23 cellular contexts compared by ENCODE assay signal in the genomic region with DNA sequence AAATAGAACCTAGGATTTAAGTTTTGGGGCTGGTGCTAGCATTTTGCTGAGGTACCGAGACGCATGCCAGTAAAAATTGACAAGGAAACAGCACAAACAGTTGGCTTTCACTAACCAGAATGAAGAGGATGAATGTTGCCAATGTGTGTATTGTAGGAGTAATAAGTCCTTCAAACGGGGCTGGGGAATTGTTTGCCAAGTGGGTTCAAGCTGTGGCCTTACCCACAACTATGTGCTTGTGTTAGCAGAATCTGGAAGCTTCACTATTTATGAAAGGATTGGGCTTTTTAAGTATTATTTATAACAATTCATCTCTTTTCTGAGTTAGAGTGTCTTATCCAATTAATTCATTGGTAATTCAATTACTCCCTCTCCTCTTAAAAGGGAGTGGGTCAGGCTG. TPM values are rescaled to one million over a fixed set of nuclear protein-coding genes. Genes with fewer than 3 reads are reported as not detected.
DNase-seq lines count a peak whose midpoint lies in the region; ATAC-seq and TF ChIP-seq lines count a peak whose summit lies in the region.
"Had no signal": no experiment of that assay in that cellular context is flagged by ENCODE, and none has a peak within 500 bp of the region (broad histone marks: within the 10 kb centered on the region; RNA-seq: fewer than 3 reads in every experiment).

No MANE protein-coding gene starts in this region.

- H3F3A ChIP-seq in smooth muscle cell (ENCODE audit: low read depth) = no peaks in the 10 kb centered on the region

- intact Hi-C loops in left lung (cut with DNase I) = no loop called here

- H3K9me3 ChIP-seq in left lung (no peaks in the 10 kb centered on the region), smooth muscle cell (replicated peaks; ENCODE audit: low read depth) (no peaks in the 10 kb centered on the region)
- H3K9me3 ChIP-seq: BLaER1 had no signal

- TF ChIP-seq CTCF in astrocyte of the cerebellum (IDR thresholded peaks at IDR 0.05; ENCODE audit: low read depth, low read length, missing control alignments) (no peak), left lung (IDR thresholded peaks at IDR 0.05) (no peak), smooth muscle cell (IDR thresholded peaks at IDR 0.05; ENCODE audit: borderline replicate concordance, insufficient read depth, poor library complexity, severe bottlenecking) (no peak)

- H3K9ac ChIP-seq in smooth muscle cell (ENCODE audit: low read depth) = no peak overlapping the region
- H3K9ac ChIP-seq: BLaER1 had no signal

- DNase-seq in DMS79 (lab: John Stamatoyannopoulos, UW) = peak; percentile 62
- peak; percentile 12 for DNase-seq in NCI-H2029 (lab: John Stamatoyannopoulos, UW)
- peak; percentile 49 for DNase-seq in astrocyte of the cerebellum (ENCODE audit: low read depth)
- no peak for DNase-seq in left lung
- no peak for DNase-seq in T1000 (lab: John Stamatoyannopoulos, UW)
- no peak for DNase-seq in smooth muscle cell (lab: John Stamatoyannopoulos, UW; ENCODE audit: unreplicated experiment)
- DNase-seq in activated naive CD4-positive, alpha-beta T cell treated with Interleukin-2 at 50 U/mL for 16 hours = no peak
- DNase-seq: CD4-positive, CD25-positive, alpha-beta regulatory T cell; DMS153; H9; Kasumi-1; MV-4-11; NCI-H1105; NCI-H1436 treated with DMSO at 0.1 percent for 48 hours; NCI-H187 treated with DMSO at 0.1 percent for 48 hours; NCI-H2171 treated with DMSO at 0.1 percent for 48 hours; NCI-H345; NCI-H510A treated with DMSO at 0.1 percent for 48 hours; PC-9; Right ventricle myocardium superior had no signal

- no peak overlapping the region for H3K4me2 ChIP-seq in smooth muscle cell
- H3K4me2 ChIP-seq: BLaER1, GM23338, PC-9 had no signal

- WGBS in smooth muscle cell (ENCODE audit: low lambda C conversion rate) = 82% methylated on average over 3 of the region's 3 CpGs

- H2AFZ ChIP-seq in smooth muscle cell (ENCODE audit: low read depth) = no peak overlapping the region
- H2AFZ ChIP-seq: GM23338, PC-9 had no signal

- H3K79me2 ChIP-seq in smooth muscle cell (ENCODE audit: low read depth) = no peaks in the 10 kb centered on the region

- H4K20me1 ChIP-seq in smooth muscle cell (ENCODE audit: low read depth) = no peaks in the 10 kb centered on the region
- H4K20me1 ChIP-seq: BLaER1 had no signal

- H3K4me3 ChIP-seq in astrocyte of the cerebellum (ENCODE audit: low read depth, low read length) (no peak overlapping the region), left lung (no peak overlapping the region), smooth muscle cell (no peak overlapping the region)
- H3K4me3 ChIP-seq: BLaER1, GM23338, K562, PC-9 had no signal

- in situ Hi-C loops in astrocyte of the cerebellum (cut with HindIII; ENCODE audit: low sequenced_read_pairs) = no loop called here

- H3K36me3 ChIP-seq in left lung = no peaks in the 10 kb centered on the region
- H3K36me3 ChIP-seq in smooth muscle cell (ENCODE audit: low read depth) = no peaks in the 10 kb centered on the region
- H3K36me3 ChIP-seq: BLaER1 had no signal

- peak; percentile 84 for ATAC-seq in left lung
- ATAC-seq: GM23338, K562 had no signal

- H3K4me1 ChIP-seq in left lung (no peaks in the 10 kb centered on the region), smooth muscle cell (ENCODE audit: low read depth) (no peaks in the 10 kb centered on the region)
- H3K4me1 ChIP-seq: BLaER1 had no signal

- H3K27me3 ChIP-seq in left lung (peaks cover 0 to 5% of the 10 kb centered on the region in 2 donors), smooth muscle cell (ENCODE audit: low read depth) (no peaks in the 10 kb centered on the region)
- H3K27me3 ChIP-seq: BLaER1 had no signal

- no peak overlapping the region for H3K27ac ChIP-seq in left lung
- no peak overlapping the region for H3K27ac ChIP-seq in smooth muscle cell (ENCODE audit: low read depth)
- H3K27ac ChIP-seq: BLaER1, PC-9 had no signal

RNA-seq across cellular contexts. Expression of gene KIF5C, which starts 15.0 kb away (rescaled TPM):
- total RNA-seq in left lung (under 1 TPM; 0.92 to 0.96 TPM), smooth muscle cell (0.72 and 1.4 TPM in 2 replicates)
- polyA plus RNA-seq in smooth muscle cell = 0.09 and 1.4 TPM in 2 replicates

Comparison
In these comparisons a context has a peak if more than half of its experiments do, and no peak if none do; other contexts are left out.
1. DNase-seq: peak in DMS79 (single experiment), NCI-H2029 (single experiment) and astrocyte of the cerebellum (single experiment); none in left lung (0 of 2), T1000 (single experiment), smooth muscle cell (single experiment) and activated naive CD4-positive, alpha-beta T cell treated with Interleukin-2 at 50 U/mL for 16 hours (single experiment).